Comparison of ENCODE assay signal across 17 cellular contexts in the genomic region with DNA sequence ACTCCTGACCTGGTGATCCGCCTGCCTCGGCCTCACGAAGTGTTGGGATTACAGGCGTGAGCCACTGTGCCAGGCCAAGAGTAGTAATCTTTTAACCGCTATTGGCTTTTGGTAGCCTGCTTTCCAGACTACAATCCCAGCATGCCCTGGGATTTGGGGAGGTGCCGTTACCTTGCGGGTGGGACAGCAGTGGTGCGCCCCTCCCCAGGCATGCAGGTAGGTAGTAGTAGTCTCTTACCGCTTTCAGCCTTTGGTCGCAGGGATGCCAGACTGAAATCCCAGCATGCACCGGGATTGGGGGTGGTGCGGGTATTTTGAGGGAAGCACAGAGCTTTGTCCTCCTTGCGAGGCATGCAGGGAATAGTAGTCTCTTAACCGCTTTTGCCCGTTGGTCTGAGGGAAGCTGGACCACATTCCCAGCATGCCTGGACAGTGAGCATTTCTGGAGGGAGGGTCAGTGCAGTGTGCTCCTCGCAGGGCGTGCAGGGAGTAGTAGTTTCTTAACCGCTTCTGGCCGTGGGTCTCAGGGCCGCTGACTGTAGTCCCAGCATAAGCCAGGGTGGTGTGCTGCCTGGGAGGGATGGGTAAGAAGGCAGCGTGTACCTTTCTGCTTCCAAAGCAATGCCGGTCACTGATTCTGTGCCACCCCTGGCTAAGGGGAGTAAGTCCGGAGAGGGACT.
A peak's percentile ranks its signal among the peaks of the same experiment; 100 is the strongest.
DNase-seq lines count a peak whose midpoint lies in the region; TF ChIP-seq lines count a peak whose summit lies in the region.
"Had no signal": no experiment of that assay in that cellular context is flagged by ENCODE, and none has a peak within 500 bp of the region (broad histone marks: within the 10 kb centered on the region; RNA-seq: fewer than 3 reads in every experiment).

No MANE protein-coding gene starts in this region.

- H2AFZ ChIP-seq in SK-N-SH (ENCODE audit: low read depth) = no peak overlapping the region
- H2AFZ ChIP-seq in Karpas-422 (ENCODE audit: low read length) = no peak overlapping the region
- H2AFZ ChIP-seq: GM23248 had no signal

- CTCF ChIA-PET in SK-N-SH (lab: Yijun Ruan, JAX) = no interaction called here

- TF ChIP-seq EP300 in SK-N-SH (IDR thresholded peaks at IDR 0.05; ENCODE audit: borderline replicate concordance in 1 of 2, low read depth in 1 of 2, low read length in 1 of 2) = no peak

- no peak for TF ChIP-seq RAD21 in SK-N-SH (IDR thresholded peaks at IDR 0.05; ENCODE audit: low read length)

- no peaks in the 10 kb centered on the region for H3K9me2 ChIP-seq in SK-N-SH
- H3K9me2 ChIP-seq in Karpas-422 (replicated peaks; ENCODE audit: insufficient read depth, low read length) = no peaks in the 10 kb centered on the region

- POLR2A ChIA-PET in SK-N-SH (lab: Yijun Ruan, JAX) = no interaction called here

- no peak for TF ChIP-seq POLR2A in spleen (IDR thresholded peaks at IDR 0.05)

- H3K4me1 ChIP-seq in SK-N-SH (ENCODE audit: control insufficient read depth in 1 of 2, insufficient read depth in 2 of 2, low read depth in 1 of 2, low read length in 1 of 2) (no peaks in the 10 kb centered on the region), spleen (no peaks in the 10 kb centered on the region), Karpas-422 (ENCODE audit: low read length) (no peaks in the 10 kb centered on the region)
- H3K4me1 ChIP-seq: BE2C, Caco-2 had no signal

- H3K36me3 ChIP-seq in SK-N-SH (replicated peaks in 1 of 2; ENCODE audit: control insufficient read depth in 1 of 2, insufficient read depth in 2 of 2, low read length in 1 of 2) = no peaks in the 10 kb centered on the region
- no peaks in the 10 kb centered on the region for H3K36me3 ChIP-seq in spleen
- no peaks in the 10 kb centered on the region for H3K36me3 ChIP-seq in Karpas-422 (ENCODE audit: insufficient read depth, low read length)
- H3K36me3 ChIP-seq: BE2C had no signal

- DNase-seq in NCI-H2227 (lab: John Stamatoyannopoulos, UW; ENCODE audit: unreplicated experiment) = peak; percentile 40
- no peak for DNase-seq in SK-N-SH
- DNase-seq in spleen = peak; percentile 55
- no peak for DNase-seq in H4 (ENCODE audit: low spot score)
- no peak for DNase-seq in iPS-NIHi7 (ENCODE audit: extremely low spot score)
- DNase-seq in Karpas-422 = no peak
- no peak for DNase-seq in COR-L47 (lab: John Stamatoyannopoulos, UW)
- DNase-seq: ACHN; BE2C; C1 segment of cervical spinal cord; Caco-2; CD4-positive, CD25-positive, alpha-beta regulatory T cell; CD8-positive, alpha-beta memory T cell; GDM1; GM23248; H9 had no signal

- WGBS in SK-N-SH (ENCODE audit: low lambda C conversion rate) = 41% methylated on average over 13 of the region's 23 CpGs
- WGBS in spleen, 5 donors = 83 to 91% (median 87%) methylated on average over 18 to 23 of the region's 23 CpGs

- intact Hi-C loops in spleen (cut with DNase I; ENCODE audit: low total_unique reads) = no loop called here

- no peaks in the 10 kb centered on the region for H4K20me1 ChIP-seq in SK-N-SH (ENCODE audit: insufficient read depth)
- H4K20me1 ChIP-seq in Karpas-422 (ENCODE audit: insufficient read depth, low read depth, low read length) = no peaks in the 10 kb centered on the region

- H3K4me2 ChIP-seq in SK-N-SH = peak overlapping the region; percentile 11; the same call in 1 of the 2 replicates
- no peak overlapping the region for H3K4me2 ChIP-seq in Karpas-422 (ENCODE audit: low read depth, low read length, poor library complexity, severe bottlenecking)

- H3K79me2 ChIP-seq in SK-N-SH (ENCODE audit: insufficient read depth) = no peaks in the 10 kb centered on the region
- H3K79me2 ChIP-seq in Karpas-422 (ENCODE audit: low read length) = no peaks in the 10 kb centered on the region

- H3K27ac ChIP-seq in SK-N-SH (ENCODE audit: low read depth in 2 of 2, low read length in 1 of 2) (no peak overlapping the region), spleen (no peak overlapping the region), Karpas-422 (ENCODE audit: low read length) (no peak overlapping the region)
- H3K27ac ChIP-seq: GM23248 had no signal

- H3K27me3 ChIP-seq in SK-N-SH (ENCODE audit: insufficient read depth) = no peaks in the 10 kb centered on the region
- no peaks in the 10 kb centered on the region for H3K27me3 ChIP-seq in spleen (replicated peaks in 1 of 7)
- H3K27me3 ChIP-seq in Karpas-422 (ENCODE audit: low read length) = no peaks in the 10 kb centered on the region
- H3K27me3 ChIP-seq: BE2C had no signal

- H3K9me3 ChIP-seq in SK-N-SH (no peaks in the 10 kb centered on the region), iPS-18c (ENCODE audit: control insufficient read depth, insufficient read depth, low read length) (peaks cover 63% of the 10 kb centered on the region), spleen (peaks cover 0 to 100% (median 93%) of the 10 kb centered on the region in 8 donors), Karpas-422 (ENCODE audit: low read length) (peaks cover 38% of the 10 kb centered on the region; the same call in 1 of the 2 replicates)
- H3K9me3 ChIP-seq: Caco-2 had no signal

- H3K4me3 ChIP-seq in SK-N-SH (ENCODE audit: low read depth in 2 of 2, low read length in 1 of 2) (no peak overlapping the region), iPS-18c (ENCODE audit: insufficient read depth, low read depth, low read length) (peak overlapping the region; percentile 3; the same call in 1 of the 2 replicates), spleen (no peak overlapping the region), Karpas-422 (ENCODE audit: low read length) (no peak overlapping the region)
- H3K4me3 ChIP-seq: GM23248 had no signal

- no peaks in the 10 kb centered on the region for H3F3A ChIP-seq in SK-N-SH (replicated peaks; ENCODE audit: insufficient read depth)

- no peak overlapping the region for H3K9ac ChIP-seq in SK-N-SH
- no peak overlapping the region for H3K9ac ChIP-seq in Karpas-422 (ENCODE audit: low read length)
- H3K9ac ChIP-seq: GM23248 had no signal

- no peak for TF ChIP-seq CTCF in SK-N-SH (IDR thresholded peaks at IDR 0.05)
- TF ChIP-seq CTCF in spleen (IDR thresholded peaks at IDR 0.05 in 8 of 11, conservative IDR thresholded peaks at IDR 0.05 in 3 of 11) = no peak

TF ChIP-seq in SK-N-SH, 30 proteins besides CTCF, POLR2A, EP300 and RAD21 (continues in another document):
- TF ChIP-seq, protein P1, sequence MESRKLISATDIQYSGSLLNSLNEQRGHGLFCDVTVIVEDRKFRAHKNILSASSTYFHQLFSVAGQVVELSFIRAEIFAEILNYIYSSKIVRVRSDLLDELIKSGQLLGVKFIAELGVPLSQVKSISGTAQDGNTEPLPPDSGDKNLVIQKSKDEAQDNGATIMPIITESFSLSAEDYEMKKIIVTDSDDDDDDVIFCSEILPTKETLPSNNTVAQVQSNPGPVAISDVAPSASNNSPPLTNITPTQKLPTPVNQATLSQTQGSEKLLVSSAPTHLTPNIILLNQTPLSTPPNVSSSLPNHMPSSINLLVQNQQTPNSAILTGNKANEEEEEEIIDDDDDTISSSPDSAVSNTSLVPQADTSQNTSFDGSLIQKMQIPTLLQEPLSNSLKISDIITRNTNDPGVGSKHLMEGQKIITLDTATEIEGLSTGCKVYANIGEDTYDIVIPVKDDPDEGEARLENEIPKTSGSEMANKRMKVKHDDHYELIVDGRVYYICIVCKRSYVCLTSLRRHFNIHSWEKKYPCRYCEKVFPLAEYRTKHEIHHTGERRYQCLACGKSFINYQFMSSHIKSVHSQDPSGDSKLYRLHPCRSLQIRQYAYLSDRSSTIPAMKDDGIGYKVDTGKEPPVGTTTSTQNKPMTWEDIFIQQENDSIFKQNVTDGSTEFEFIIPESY (IDR thresholded peaks at IDR 0.05; ENCODE audit: borderline replicate concordance, low read depth) = no peak
- no peak for TF ChIP-seq JUND (IDR thresholded peaks at IDR 0.05)
- TF ChIP-seq REST (IDR thresholded peaks at IDR 0.05; ENCODE audit: low read depth, low read length) = no peak
- TF ChIP-seq TAF1 (IDR thresholded peaks at IDR 0.05; ENCODE audit: borderline replicate concordance, low read depth, low read length) = no peak
- no peak for TF ChIP-seq SIN3A (IDR thresholded peaks at IDR 0.05; ENCODE audit: borderline replicate concordance, low read depth, low read length)
- TF ChIP-seq MEF2A (IDR thresholded peaks at IDR 0.05; ENCODE audit: borderline replicate concordance, low read depth) = no peak
- TF ChIP-seq, protein P2, sequence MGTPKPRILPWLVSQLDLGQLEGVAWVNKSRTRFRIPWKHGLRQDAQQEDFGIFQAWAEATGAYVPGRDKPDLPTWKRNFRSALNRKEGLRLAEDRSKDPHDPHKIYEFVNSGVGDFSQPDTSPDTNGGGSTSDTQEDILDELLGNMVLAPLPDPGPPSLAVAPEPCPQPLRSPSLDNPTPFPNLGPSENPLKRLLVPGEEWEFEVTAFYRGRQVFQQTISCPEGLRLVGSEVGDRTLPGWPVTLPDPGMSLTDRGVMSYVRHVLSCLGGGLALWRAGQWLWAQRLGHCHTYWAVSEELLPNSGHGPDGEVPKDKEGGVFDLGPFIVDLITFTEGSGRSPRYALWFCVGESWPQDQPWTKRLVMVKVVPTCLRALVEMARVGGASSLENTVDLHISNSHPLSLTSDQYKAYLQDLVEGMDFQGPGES (IDR thresholded peaks at IDR 0.05; ENCODE audit: low read depth, low read length) = no peak
- no peak for TF ChIP-seq POLR2AphosphoS5 (IDR thresholded peaks at IDR 0.05; ENCODE audit: low read depth, low read length)

Comparison
In these comparisons a context has a peak if more than half of its experiments do, and no peak if none do; other contexts are left out.
1. DNase-seq: peak in NCI-H2227 (single experiment) and spleen (single experiment); none in SK-N-SH (single experiment), H4 (single experiment), iPS-NIHi7 (single experiment), Karpas-422 (single experiment) and COR-L47 (single experiment).